Comparison of ENCODE assay signal across 31 cellular contexts in genomic region chr16:70276392-70276791, GRCh38.
"Had no signal": no experiment of that assay in that cellular context is flagged by ENCODE, and none has a peak within 500 bp of the region (broad histone marks: within the 10 kb centered on the region; RNA-seq: fewer than 3 reads in every experiment).

No MANE protein-coding gene starts in this region.

- H3K27me3 Mint-ChIP-seq: activated CD4-positive, alpha-beta T cell treated with anti-CD3 and anti-CD28 coated beads for 36 hours; activated CD8-positive, alpha-beta memory T cell treated with anti-CD3 and anti-CD28 coated beads, Interleukin-2, amount 10 ng/mL, durations not matched to agents 7 days and 5 days; activated naive CD8-positive, alpha-beta T cell treated with anti-CD3 and anti-CD28 coated beads, Interleukin-2, amount 10 ng/mL, durations not matched to agents 7 days and 5 days; effector memory CD8-positive, alpha-beta T cell; memory B cell; naive thymus-derived CD4-positive, alpha-beta T cell; stimulated activated memory B cell treated with anti-CD40 and anti-IgM and Interleukin-4, amounts not matched to agents 10 μg/mL and 1 μg/mL and 100 μg/mL, for 72 hours; stimulated activated naive CD8-positive, alpha-beta T cell treated with anti-CD3 and anti-CD28 coated beads, Interleukin-15, amount 100 ng/mL, for 72 hours; T-cell had no signal

- H3K4me1 Mint-ChIP-seq: activated CD4-positive, alpha-beta T cell treated with anti-CD3 and anti-CD28 coated beads for 36 hours; stimulated activated memory B cell treated with anti-CD40 and anti-IgM and Interleukin-4, amounts not matched to agents 10 μg/mL and 1 μg/mL and 100 μg/mL, for 72 hours had no signal

- H3K4me3 Mint-ChIP-seq: activated CD4-positive, alpha-beta T cell treated with anti-CD3 and anti-CD28 coated beads for 36 hours; activated CD8-positive, alpha-beta memory T cell treated with anti-CD3 and anti-CD28 coated beads, Interleukin-2, amount 10 ng/mL, durations not matched to agents 7 days and 5 days; activated CD8-positive, alpha-beta T cell treated with anti-CD3 and anti-CD28 coated beads, Interleukin-2, amount 10 ng/mL, durations not matched to agents 7 days and 5 days; activated naive CD4-positive, alpha-beta T cell treated with anti-CD3 and anti-CD28 coated beads for 36 hours; activated naive CD8-positive, alpha-beta T cell treated with anti-CD3 and anti-CD28 coated beads, Interleukin-2, amount 10 ng/mL, durations not matched to agents 7 days and 5 days; effector memory CD8-positive, alpha-beta T cell; memory B cell; naive thymus-derived CD4-positive, alpha-beta T cell; stimulated activated memory B cell treated with anti-CD40 and anti-IgM and Interleukin-4, amounts not matched to agents 10 μg/mL and 1 μg/mL and 100 μg/mL, for 72 hours; stimulated activated naive CD8-positive, alpha-beta T cell treated with anti-CD3 and anti-CD28 coated beads, Interleukin-15, amount 100 ng/mL, for 72 hours; T-cell; T-helper 2 cell treated with Interferon-gamma antibody and Interleukin-4, amounts not matched to agents 5 μg/mL and 100 μg/mL, for 36 hours had no signal

- ATAC-seq: activated CD4-positive, alpha-beta T cell treated with anti-CD3 and anti-CD28 coated beads for 36 hours; activated CD8-positive, alpha-beta memory T cell treated with anti-CD3 and anti-CD28 coated beads, Interleukin-2, amount 10 ng/mL, durations not matched to agents 7 days and 5 days; activated CD8-positive, alpha-beta T cell treated with anti-CD3 and anti-CD28 coated beads, Interleukin-2, amount 10 ng/mL, durations not matched to agents 7 days and 5 days; effector memory CD8-positive, alpha-beta T cell; left colon; naive thymus-derived CD4-positive, alpha-beta T cell; psoas muscle; stimulated activated memory B cell treated with anti-CD40 and anti-IgM and Interleukin-4, amounts not matched to agents 10 μg/mL and 1 μg/mL and 100 μg/mL, for 72 hours; stimulated activated naive CD8-positive, alpha-beta T cell treated with anti-CD3 and anti-CD28 coated beads, Interleukin-15, amount 100 ng/mL, for 72 hours; T-cell; upper lobe of right lung had no signal

- H3K9me3 Mint-ChIP-seq: activated naive CD4-positive, alpha-beta T cell treated with anti-CD3 and anti-CD28 coated beads for 36 hours; activated naive CD8-positive, alpha-beta T cell treated with anti-CD3 and anti-CD28 coated beads, Interleukin-2, amount 10 ng/mL, durations not matched to agents 7 days and 5 days; effector memory CD8-positive, alpha-beta T cell; memory B cell; naive thymus-derived CD4-positive, alpha-beta T cell; stimulated activated memory B cell treated with anti-CD40 and anti-IgM and Interleukin-4, amounts not matched to agents 10 μg/mL and 1 μg/mL and 100 μg/mL, for 72 hours; stimulated activated naive CD8-positive, alpha-beta T cell treated with anti-CD3 and anti-CD28 coated beads, Interleukin-15, amount 100 ng/mL, for 72 hours; T-cell; T-helper 2 cell treated with Interferon-gamma antibody and Interleukin-4, amounts not matched to agents 5 μg/mL and 100 μg/mL, for 36 hours had no signal

- H3K9me3 ChIP-seq: psoas muscle, sigmoid colon, suprapubic skin, tibial artery, upper lobe of right lung had no signal

- H3K27ac Mint-ChIP-seq: activated CD4-positive, alpha-beta T cell treated with anti-CD3 and anti-CD28 coated beads for 36 hours; memory B cell; stimulated activated memory B cell treated with anti-CD40 and anti-IgM and Interleukin-4, amounts not matched to agents 10 μg/mL and 1 μg/mL and 100 μg/mL, for 72 hours; T-cell; T-helper 2 cell treated with Interferon-gamma antibody and Interleukin-4, amounts not matched to agents 5 μg/mL and 100 μg/mL, for 36 hours had no signal

- DNase-seq: activated CD4-positive, alpha-beta T cell treated with anti-CD3 and anti-CD28 coated beads for 36 hours; activated CD4-positive, CD25-positive, alpha-beta regulatory T cell; activated CD8-positive, alpha-beta memory T cell treated with anti-CD3 and anti-CD28 coated beads, Interleukin-2, amount 10 ng/mL, durations not matched to agents 7 days and 5 days; activated CD8-positive, alpha-beta T cell treated with anti-CD3 and anti-CD28 coated beads, Interleukin-2, amount 10 ng/mL, durations not matched to agents 7 days and 5 days; activated effector memory CD4-positive, alpha-beta T cell treated with anti-CD3 and anti-CD28 coated beads, Interleukin-2, amount 50 U/mL, for 16 hours; activated naive CD4-positive, alpha-beta T cell treated with anti-CD3 and anti-CD28 coated beads for 36 hours; activated naive CD8-positive, alpha-beta T cell treated with anti-CD3 and anti-CD28 coated beads, Interleukin-2, amount 10 ng/mL, durations not matched to agents 7 days and 5 days; amniotic stem cell; caudate nucleus; cortex of kidney; effector memory CD8-positive, alpha-beta T cell; foreskin fibroblast; head of caudate nucleus; hippocampal formation; left colon; midbrain; naive thymus-derived CD4-positive, alpha-beta T cell; nucleus accumbens; sigmoid colon; stimulated activated CD4-positive, alpha-beta T cell treated with anti-CD3 and anti-CD28 coated beads, Interleukin-1b, Interleukin-23, amount 100 ng/mL, for 48 hours; stimulated activated CD4-positive, alpha-beta T cell treated with anti-CD3 and anti-CD28 coated beads, Interleukin-4, amount 100 ng/mL, for 4 hours; stimulated activated CD8-positive, alpha-beta memory T cell treated with anti-CD3 and anti-CD28 coated beads, Interleukin-4, amount 100 ng/mL, for 48 hours; stimulated activated naive CD8-positive, alpha-beta T cell treated with anti-CD3 and anti-CD28 coated beads, Interleukin-15, amount 100 ng/mL, for 72 hours; T-cell; tibial artery; upper lobe of right lung had no signal
